Comparison of ENCODE assay signal across 1 cellular context in genomic region chr7:4787947-4788626, GRCh38.
TF ChIP-seq lines count a peak whose summit lies in the region.

No MANE protein-coding gene starts in this region.

TF ChIP-seq in HepG2, 621 proteins besides CTCF, POLR2A, EP300 and RAD21 (continued from another document):
- no peak for TF ChIP-seq ZNF710 (CRISPR knock-in tag; IDR thresholded peaks at IDR 0.05; ENCODE audit: borderline replicate concordance)
- TF ChIP-seq ZNF138 (CRISPR knock-in tag; IDR thresholded peaks at IDR 0.05; ENCODE audit: low read depth): no peak
- no peak for TF ChIP-seq ZNF142 (CRISPR knock-in tag; IDR thresholded peaks at IDR 0.05)
- peak; percentile 72 for TF ChIP-seq ZNF629 (CRISPR knock-in tag; conservative IDR thresholded peaks at IDR 0.05)
- no peak for TF ChIP-seq FOXK1 (CRISPR knock-in tag; IDR thresholded peaks at IDR 0.05; ENCODE audit: borderline replicate concordance, low read depth)
